ENCODE assay signal across 21 cellular contexts in the genomic region with DNA sequence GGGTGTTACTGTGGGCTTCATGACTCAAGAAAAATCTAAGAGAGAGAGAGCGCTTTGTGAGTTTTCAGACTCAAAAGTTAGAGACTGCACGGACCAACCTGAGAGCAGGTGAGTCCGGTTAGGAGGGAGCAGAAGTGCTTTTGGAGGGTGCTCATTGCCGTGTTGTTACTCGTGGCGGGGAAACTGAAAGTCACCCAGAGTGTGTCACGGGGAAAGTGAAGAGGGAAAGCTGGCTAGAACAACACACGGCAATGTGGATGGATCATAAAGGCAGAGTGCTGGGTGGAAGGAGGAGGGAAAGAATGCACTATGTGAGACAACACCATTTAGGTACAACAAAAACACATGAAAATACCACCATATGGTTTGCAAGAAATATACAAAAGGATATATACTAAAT.
DNase-seq lines count a peak whose midpoint lies in the region; ATAC-seq, FAIRE-seq and TF ChIP-seq lines count a peak whose summit lies in the region.
"Had no signal": no experiment of that assay in that cellular context is flagged by ENCODE, and none has a peak within 500 bp of the region (broad histone marks: within the 10 kb centered on the region; RNA-seq: fewer than 3 reads in every experiment).

No MANE protein-coding gene starts in this region.

- H3K27ac Mint-ChIP-seq in astrocyte (ENCODE audit: unreplicated experiment), result peak overlapping the region; percentile 53
- peak overlapping the region; percentile 36 for H3K27ac Mint-ChIP-seq in stimulated activated effector memory CD8-positive, alpha-beta T cell treated with anti-CD3 and anti-CD28 coated beads, Interleukin-12 subunit alpha, Interleukin-12 subunit beta, amount 100 ng/mL, for 72 hours
- H3K27ac Mint-ChIP-seq in CD14-positive monocyte, result no peak overlapping the region
- H3K27ac Mint-ChIP-seq: CD4-positive, alpha-beta T cell; H9 had no signal

- H3K9ac ChIP-seq in astrocyte (ENCODE audit: low read length), result no peak overlapping the region
- H3K9ac ChIP-seq: KMS-11 had no signal

- H3K4me1 Mint-ChIP-seq in astrocyte (ENCODE audit: low read depth, unreplicated experiment) (no peaks in the 10 kb centered on the region), CD14-positive monocyte (peaks cover 14% of the 10 kb centered on the region)
- no peaks in the 10 kb centered on the region for H3K4me1 Mint-ChIP-seq in stimulated activated effector memory CD8-positive, alpha-beta T cell treated with anti-CD3 and anti-CD28 coated beads, Interleukin-12 subunit alpha, Interleukin-12 subunit beta, amount 100 ng/mL, for 72 hours

- H3K79me2 ChIP-seq in astrocyte (ENCODE audit: insufficient read depth, low read length), result no peaks in the 10 kb centered on the region

- FAIRE-seq in astrocyte (lab: Jason Lieb, UNC), result no peak
- FAIRE-seq: A204.1, GM12892, GM18507 had no signal

- no peaks in the 10 kb centered on the region for H3K36me3 Mint-ChIP-seq in astrocyte (ENCODE audit: low read depth, unreplicated experiment)
- H3K36me3 Mint-ChIP-seq in stimulated activated effector memory CD8-positive, alpha-beta T cell treated with anti-CD3 and anti-CD28 coated beads, Interleukin-12 subunit alpha, Interleukin-12 subunit beta, amount 100 ng/mL, for 72 hours, result no peaks in the 10 kb centered on the region
- no peaks in the 10 kb centered on the region for H3K36me3 Mint-ChIP-seq in CD14-positive monocyte

- H3K27me3 ChIP-seq in astrocyte (ENCODE audit: insufficient read depth, low read length) (peaks cover 6% of the 10 kb centered on the region), lower lobe of right lung (ENCODE audit: low read depth) (no peaks in the 10 kb centered on the region)
- H3K27me3 ChIP-seq: BE2C had no signal

- peaks cover 41% of the 10 kb centered on the region for H3K27me3 Mint-ChIP-seq in astrocyte (ENCODE audit: low read depth, unreplicated experiment)
- peaks cover 11 to 15% (median 13%) of the 10 kb centered on the region in 3 donors for H3K27me3 Mint-ChIP-seq in CD14-positive monocyte (ENCODE audit: low read depth in 3 of 3)

- H2AFZ ChIP-seq in astrocyte (ENCODE audit: low read depth, low read length), result no peak overlapping the region

- DNase-seq in astrocyte (ENCODE audit: low read depth), result no peak
- no peak for DNase-seq in lower lobe of right lung
- no peak for DNase-seq in stimulated activated effector memory CD8-positive, alpha-beta T cell treated with anti-CD3 and anti-CD28 coated beads, Interleukin-12 subunit alpha, Interleukin-12 subunit beta, amount 100 ng/mL, for 72 hours (ENCODE audit: low spot score in 2 of 2)
- no peak for DNase-seq in SHP77 treated with DMSO at 0.1 percent for 48 hours (lab: John Stamatoyannopoulos, UW)
- DNase-seq in CD14-positive monocyte (ENCODE audit: low spot score), result no peak
- no peak for DNase-seq in posterior vena cava (ENCODE audit: low spot score)
- DNase-seq: ACHN; BE2C; C1 segment of cervical spinal cord; CD4-positive, alpha-beta T cell; DMS153; DMS79; GDM1; GOT3; H9 had no signal

- no peaks in the 10 kb centered on the region for H4K20me1 ChIP-seq in astrocyte (ENCODE audit: insufficient read depth, low read length)

- H3K9me3 Mint-ChIP-seq in astrocyte (ENCODE audit: unreplicated experiment), result peaks cover 5% of the 10 kb centered on the region
- H3K9me3 Mint-ChIP-seq in stimulated activated effector memory CD8-positive, alpha-beta T cell treated with anti-CD3 and anti-CD28 coated beads, Interleukin-12 subunit alpha, Interleukin-12 subunit beta, amount 100 ng/mL, for 72 hours, result no peaks in the 10 kb centered on the region
- peaks cover 0 to 4% (median 0%) of the 10 kb centered on the region in 7 donors for H3K9me3 Mint-ChIP-seq in CD14-positive monocyte
- H3K9me3 Mint-ChIP-seq: CD4-positive, alpha-beta T cell had no signal

- CTCF ChIA-PET in HEK293 (lab: Yijun Ruan, JAX), result no interaction called here

- H3K9me3 ChIP-seq in HEK293 (ENCODE audit: control insufficient read depth, insufficient read depth, low read depth, low read length) (no peaks in the 10 kb centered on the region), astrocyte (ENCODE audit: insufficient read depth, low read depth, low read length) (no peaks in the 10 kb centered on the region), lower lobe of right lung (no peaks in the 10 kb centered on the region)
- H3K9me3 ChIP-seq: BE2C had no signal

- ATAC-seq in lower lobe of right lung, result peak; percentile 80 to 93
- ATAC-seq in stimulated activated effector memory CD8-positive, alpha-beta T cell treated with anti-CD3 and anti-CD28 coated beads, Interleukin-12 subunit alpha, Interleukin-12 subunit beta, amount 100 ng/mL, for 72 hours, result no peak
- ATAC-seq in HG02759 (IDR thresholded peaks at IDR 0.05; ENCODE audit: unreplicated experiment), result no peak

- no peak overlapping the region for H3K4me2 ChIP-seq in astrocyte (ENCODE audit: low read length)
- H3K4me2 ChIP-seq: KMS-11 had no signal

- no peaks in the 10 kb centered on the region for H3K36me3 ChIP-seq in HEK293 (ENCODE audit: control insufficient read depth in 2 of 2, insufficient read depth in 1 of 2, low read length in 2 of 2)
- H3K36me3 ChIP-seq in astrocyte (ENCODE audit: insufficient read depth, low read length), result no peaks in the 10 kb centered on the region
- H3K36me3 ChIP-seq in lower lobe of right lung, result no peaks in the 10 kb centered on the region
- H3K36me3 ChIP-seq: BE2C had no signal

- H3K4me1 ChIP-seq in HEK293 (ENCODE audit: control insufficient read depth, insufficient read depth, low read length) (no peaks in the 10 kb centered on the region), astrocyte (ENCODE audit: insufficient read depth, low read length) (no peaks in the 10 kb centered on the region), lower lobe of right lung (no peaks in the 10 kb centered on the region)

- intact Hi-C loops in lower lobe of right lung (cut with DNase I) (no loop called here), CD14-positive monocyte (cut with micrococcal nuclease) (no loop called here), posterior vena cava (cut with DNase I) (no loop called here)

- TF ChIP-seq CTCF in HEK293 (tag by site-specific recombination; IDR thresholded peaks at IDR 0.05) (no peak), astrocyte (IDR thresholded peaks at IDR 0.05; ENCODE audit: insufficient read depth, low read depth, low read length) (no peak), lower lobe of right lung (IDR thresholded peaks at IDR 0.05) (no peak), CD14-positive monocyte (IDR thresholded peaks at IDR 0.05) (no peak)

- H3K4me3 Mint-ChIP-seq in astrocyte (ENCODE audit: unreplicated experiment) (no peak overlapping the region), CD14-positive monocyte (no peak overlapping the region)
- H3K4me3 Mint-ChIP-seq in stimulated activated effector memory CD8-positive, alpha-beta T cell treated with anti-CD3 and anti-CD28 coated beads, Interleukin-12 subunit alpha, Interleukin-12 subunit beta, amount 100 ng/mL, for 72 hours, result no peak overlapping the region
- H3K4me3 Mint-ChIP-seq: CD4-positive, alpha-beta T cell; H9 had no signal

- H3K27ac ChIP-seq in HEK293 (ENCODE audit: extremely low read depth, low read depth, low read length), result no peak overlapping the region
- H3K27ac ChIP-seq in astrocyte (ENCODE audit: low read depth, low read length), result no peak overlapping the region
- H3K27ac ChIP-seq in lower lobe of right lung, result no peak overlapping the region
- H3K27ac ChIP-seq: KMS-11 had no signal

- POLR2A ChIA-PET in HEK293 (lab: Yijun Ruan, JAX), result no interaction called here

- H3K4me3 ChIP-seq in HEK293 (ENCODE audit: low read depth, low read length) (no peak overlapping the region), astrocyte (ENCODE audit: insufficient read depth, low read depth, low read length) (no peak overlapping the region), lower lobe of right lung (no peak overlapping the region)

TF ChIP-seq in HEK293, 187 proteins besides CTCF, POLR2A, EP300 and RAD21:
- TF ChIP-seq ZNF391 (tag by site-specific recombination; IDR thresholded peaks at IDR 0.05; ENCODE audit: borderline replicate concordance, low read depth) (no peak), ZNF664 (tag by site-specific recombination; IDR thresholded peaks at IDR 0.05) (no peak), SETDB1 (IDR thresholded peaks at IDR 0.05; ENCODE audit: insufficient read length, low read length) (no peak), ZNF155 (tag by site-specific recombination; IDR thresholded peaks at IDR 0.05) (no peak), PRDM1 (tag by site-specific recombination; IDR thresholded peaks at IDR 0.05) (peak; percentile 60)
- TF ChIP-seq, protein P1, sequence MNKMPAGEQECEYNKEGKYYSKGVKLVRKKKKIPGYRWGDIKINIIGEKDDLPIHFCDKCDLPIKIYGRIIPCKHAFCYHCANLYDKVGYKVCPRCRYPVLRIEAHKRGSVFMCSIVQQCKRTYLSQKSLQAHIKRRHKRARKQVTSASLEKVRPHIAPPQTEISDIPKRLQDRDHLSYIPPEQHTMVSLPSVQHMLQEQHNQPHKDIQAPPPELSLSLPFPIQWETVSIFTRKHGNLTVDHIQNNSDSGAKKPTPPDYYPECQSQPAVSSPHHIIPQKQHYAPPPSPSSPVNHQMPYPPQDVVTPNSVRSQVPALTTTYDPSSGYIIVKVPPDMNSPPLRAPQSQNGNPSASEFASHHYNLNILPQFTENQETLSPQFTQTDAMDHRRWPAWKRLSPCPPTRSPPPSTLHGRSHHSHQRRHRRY (tag by site-specific recombination; IDR thresholded peaks at IDR 0.05), result no peak

Comparison
In these comparisons a context has a peak if more than half of its experiments do, and no peak if none do; other contexts are left out.
1. H3K27ac Mint-ChIP-seq: peak in astrocyte (single experiment) and stimulated activated effector memory CD8-positive, alpha-beta T cell treated with anti-CD3 and anti-CD28 coated beads, Interleukin-12 subunit alpha, Interleukin-12 subunit beta, amount 100 ng/mL, for 72 hours (single experiment); none in CD14-positive monocyte (0 of 7).
2. ATAC-seq: peak in lower lobe of right lung (2 of 2); none in stimulated activated effector memory CD8-positive, alpha-beta T cell treated with anti-CD3 and anti-CD28 coated beads, Interleukin-12 subunit alpha, Interleukin-12 subunit beta, amount 100 ng/mL, for 72 hours (single experiment) and HG02759 (single experiment).